In the genomic region with DNA sequence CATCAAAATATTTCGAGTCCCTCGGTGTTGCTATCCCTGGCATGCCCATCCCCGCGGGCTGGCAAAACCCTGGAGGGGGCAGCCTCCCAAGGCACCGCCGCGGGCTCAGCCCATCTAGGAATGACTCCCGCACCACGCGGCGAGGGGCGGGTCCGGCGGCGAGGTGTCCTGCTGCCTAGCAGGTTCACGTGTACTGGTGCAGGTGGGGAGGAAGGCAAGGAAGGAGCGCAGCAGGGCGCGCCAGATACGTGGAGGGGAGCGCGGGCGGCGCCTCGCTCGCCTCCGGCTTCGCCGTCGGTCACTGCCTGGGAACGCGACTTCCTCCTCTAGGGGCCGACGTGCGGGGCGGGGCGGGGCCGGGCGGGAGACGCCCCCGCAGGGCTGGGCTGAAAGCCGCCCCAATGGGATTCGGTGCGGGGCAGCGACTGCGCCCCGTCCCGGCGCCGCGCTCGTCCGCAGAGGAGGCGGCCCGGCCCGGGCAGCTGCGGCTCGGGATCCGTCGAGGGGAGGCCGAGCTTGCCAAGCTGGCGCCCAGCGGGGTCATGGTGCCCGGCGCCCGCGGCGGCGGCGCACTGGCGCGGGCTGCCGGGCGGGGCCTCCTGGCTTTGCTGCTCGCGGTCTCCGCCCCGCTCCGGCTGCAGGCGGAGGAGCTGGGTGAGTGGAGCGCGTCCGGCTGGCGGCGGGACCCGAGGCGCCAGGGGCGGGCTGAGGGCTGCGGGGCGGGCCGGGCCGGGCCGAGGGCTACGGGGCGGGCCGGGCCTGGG, we compare ENCODE assay signal across 9 cellular contexts. TPM values are rescaled to one million over a fixed set of nuclear protein-coding genes. Genes with fewer than 3 reads are reported as not detected.
DNase-seq lines count a peak whose midpoint lies in the region; ATAC-seq and TF ChIP-seq lines count a peak whose summit lies in the region.
"Had no signal": no experiment of that assay in that cellular context is flagged by ENCODE, and none has a peak within 500 bp of the region (broad histone marks: within the 10 kb centered on the region; RNA-seq: fewer than 3 reads in every experiment).

A gene (plus strand): TSS at position 435 of the 764 bp plus-strand sequence. CDS start 108 bp downstream, at position 543.

- no peak within 1 kb of the TSS for H3K27ac Mint-ChIP-seq in activated B cell treated with CpG ODN at 0.5 μM for 24 hours

- intact Hi-C loops in activated B cell treated with CpG ODN at 0.5 μM for 24 hours (cut with micrococcal nuclease): loop anchor here (1.0 to 2.0 kb wide), 2 partner anchors 120 to 192 kb away; a partner anchor contains a TSS

- ATAC-seq in HG02870 (IDR thresholded peaks at IDR 0.05; ENCODE audit: unreplicated experiment): peak; percentile 69
- ATAC-seq in activated B cell treated with CpG ODN at 0.5 μM for 24 hours (ENCODE audit: low read depth): peak; percentile 89

- CTCF ChIA-PET in activated B cell treated with CpG ODN at 0.5 μM for 24 hours (lab: Charles Lee): no interaction called here

- H3K4me3 Mint-ChIP-seq in activated B cell treated with CpG ODN at 0.5 μM for 24 hours: peak within 1 kb of the TSS; percentile 79

- no peaks in the 10 kb centered on the region for H3K36me3 ChIP-seq in kidney epithelial cell (ENCODE audit: control insufficient read depth, insufficient read depth, low read length)

- H3K9me3 Mint-ChIP-seq in activated B cell treated with CpG ODN at 0.5 μM for 24 hours: no peaks in the 10 kb centered on the region

- peak within 1 kb of the TSS; percentile 86 for H3K4me3 ChIP-seq in choroid plexus epithelial cell (ENCODE audit: low read depth, low read length)
- H3K4me3 ChIP-seq in kidney epithelial cell (ENCODE audit: low read depth, low read length): peak within 1 kb of the TSS; percentile 93

- DNase-seq in NCI-H2081 (lab: John Stamatoyannopoulos, UW): peak; percentile 56 to 76
- DNase-seq in NCI-H2081 treated with DMSO at 0.1 percent for 48 hours (lab: John Stamatoyannopoulos, UW): no peak
- peak; percentile 57 for DNase-seq in NCI-H2171 treated with DMSO at 0.1 percent for 48 hours (lab: John Stamatoyannopoulos, UW)
- DNase-seq in activated B cell treated with CpG ODN at 0.5 μM for 24 hours: peak; percentile 50
- peak; percentile 79 for DNase-seq in choroid plexus epithelial cell (ENCODE audit: low read depth)
- DNase-seq in kidney epithelial cell (ENCODE audit: low read depth): no peak
- peak; percentile 16 to 22 for DNase-seq in stimulated activated CD4-positive, alpha-beta T cell treated with anti-CD3 and anti-CD28 coated beads, Interleukin-15, amount 100 ng/mL, for 1 hour (ENCODE audit: low read depth in 1 of 2, low spot score in 1 of 2)
- DNase-seq: DND-41 had no signal

- TF ChIP-seq CTCF in activated B cell treated with CpG ODN at 0.5 μM for 24 hours (IDR thresholded peaks at IDR 0.05): no peak
- TF ChIP-seq CTCF in choroid plexus epithelial cell (conservative IDR thresholded peaks at IDR 0.05; ENCODE audit: low read depth, low read length): no peak
- no peak for TF ChIP-seq CTCF in kidney epithelial cell (IDR thresholded peaks at IDR 0.05; ENCODE audit: insufficient read depth, low read length, poor library complexity, severe bottlenecking)

- POLR2A ChIA-PET in activated B cell treated with CpG ODN at 0.5 μM for 24 hours (lab: Charles Lee): no interaction called here

- H3K27me3 Mint-ChIP-seq in activated B cell treated with CpG ODN at 0.5 μM for 24 hours: peaks cover 42% of the 10 kb centered on the region

- no peaks in the 10 kb centered on the region for H3K27me3 ChIP-seq in kidney epithelial cell (ENCODE audit: control insufficient read depth, insufficient read depth, low read length)

- no peaks in the 10 kb centered on the region for H3K36me3 Mint-ChIP-seq in activated B cell treated with CpG ODN at 0.5 μM for 24 hours (ENCODE audit: low read depth)

- peaks cover 17% of the 10 kb centered on the region for H3K4me1 Mint-ChIP-seq in activated B cell treated with CpG ODN at 0.5 μM for 24 hours

RNA-seq across cellular contexts. Expression of the gene that starts here (rescaled TPM):
- total RNA-seq in activated B cell treated with CpG ODN at 0.5 μM for 24 hours: 0.15 and 0.31 TPM in 2 replicates
- total RNA-seq in kidney epithelial cell: 10.6 and 13.9 TPM in 2 replicates

Comparison
In these comparisons a context has a peak if more than half of its experiments do, and no peak if none do; other contexts are left out.
1. DNase-seq: peak in NCI-H2081 (2 of 2), NCI-H2171 treated with DMSO at 0.1 percent for 48 hours (single experiment), choroid plexus epithelial cell (single experiment) and stimulated activated CD4-positive, alpha-beta T cell treated with anti-CD3 and anti-CD28 coated beads, Interleukin-15, amount 100 ng/mL, for 1 hour (2 of 2); none in NCI-H2081 treated with DMSO at 0.1 percent for 48 hours (single experiment) and kidney epithelial cell (single experiment).
2. Peak in DNase-seq and ATAC-seq in activated B cell treated with CpG ODN at 0.5 μM for 24 hours; RNA of the gene not detected or under 1 TPM.